ENCODE assay signal across 1 cellular context in genomic region chr17:64369007-64369893, GRCh38.
TF ChIP-seq lines count a peak whose summit lies in the region.

No MANE protein-coding gene starts in this region.

TF ChIP-seq in HepG2, 621 proteins besides CTCF, POLR2A, EP300 and RAD21 (continued from another document and continues in another):
- TF ChIP-seq ZBED4 (CRISPR knock-in tag; IDR thresholded peaks at IDR 0.05; ENCODE audit: borderline replicate concordance), result peak; percentile 48; the same call in 1 of the 2 replicates
- TF ChIP-seq, protein P1, sequence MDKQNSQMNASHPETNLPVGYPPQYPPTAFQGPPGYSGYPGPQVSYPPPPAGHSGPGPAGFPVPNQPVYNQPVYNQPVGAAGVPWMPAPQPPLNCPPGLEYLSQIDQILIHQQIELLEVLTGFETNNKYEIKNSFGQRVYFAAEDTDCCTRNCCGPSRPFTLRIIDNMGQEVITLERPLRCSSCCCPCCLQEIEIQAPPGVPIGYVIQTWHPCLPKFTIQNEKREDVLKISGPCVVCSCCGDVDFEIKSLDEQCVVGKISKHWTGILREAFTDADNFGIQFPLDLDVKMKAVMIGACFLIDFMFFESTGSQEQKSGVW (CRISPR knock-in tag; IDR thresholded peaks at IDR 0.05; ENCODE audit: borderline replicate concordance), result no peak
- TF ChIP-seq RBAK (CRISPR knock-in tag; IDR thresholded peaks at IDR 0.05), result no peak; the same call in 1 of the 2 replicates
- peak; percentile 63; the same call in 1 of the 2 replicates for TF ChIP-seq KDM2A (CRISPR knock-in tag; IDR thresholded peaks at IDR 0.05; ENCODE audit: borderline replicate concordance, low read depth)
- no peak for TF ChIP-seq HCFC1 (IDR thresholded peaks at IDR 0.05; ENCODE audit: low read depth, low read length)
- TF ChIP-seq, protein P2, sequence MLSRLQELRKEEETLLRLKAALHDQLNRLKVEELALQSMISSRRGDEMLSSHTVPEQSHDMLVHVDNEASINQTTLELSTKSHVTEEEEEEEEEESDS (CRISPR knock-in tag; IDR thresholded peaks at IDR 0.05; ENCODE audit: borderline replicate concordance), result no peak
- TF ChIP-seq ZNF18 (CRISPR knock-in tag; IDR thresholded peaks at IDR 0.05; ENCODE audit: insufficient replicate concordance), result peak; percentile 21
- no peak for TF ChIP-seq ELF4 (CRISPR knock-in tag; IDR thresholded peaks at IDR 0.05; ENCODE audit: borderline replicate concordance)
- TF ChIP-seq, protein P3, sequence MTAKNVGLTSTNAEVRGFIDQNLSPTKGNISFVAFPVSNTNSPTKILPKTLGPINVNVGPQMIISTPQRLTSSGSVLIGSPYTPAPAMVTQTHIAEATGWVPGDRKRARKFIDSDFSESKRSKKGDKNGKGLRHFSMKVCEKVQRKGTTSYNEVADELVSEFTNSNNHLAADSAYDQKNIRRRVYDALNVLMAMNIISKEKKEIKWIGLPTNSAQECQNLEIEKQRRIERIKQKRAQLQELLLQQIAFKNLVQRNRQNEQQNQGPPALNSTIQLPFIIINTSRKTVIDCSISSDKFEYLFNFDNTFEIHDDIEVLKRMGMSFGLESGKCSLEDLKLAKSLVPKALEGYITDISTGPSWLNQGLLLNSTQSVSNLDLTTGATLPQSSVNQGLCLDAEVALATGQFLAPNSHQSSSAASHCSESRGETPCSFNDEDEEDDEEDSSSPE (CRISPR knock-in tag; IDR thresholded peaks at IDR 0.05), result no peak
- 0 out of 2 replicates have a peak, but pooled peaks have one; percentile 32 for TF ChIP-seq ZNF768 (CRISPR knock-in tag; IDR thresholded peaks at IDR 0.05)
- peak; percentile 55; the same call in 1 of the 2 replicates for TF ChIP-seq TFDP1 (CRISPR knock-in tag; IDR thresholded peaks at IDR 0.05; ENCODE audit: borderline replicate concordance)
- TF ChIP-seq GLI4 (CRISPR knock-in tag; IDR thresholded peaks at IDR 0.05; ENCODE audit: borderline replicate concordance), result no peak
- TF ChIP-seq TEAD3 (CRISPR knock-in tag; optimal IDR thresholded peaks at IDR 0.05; ENCODE audit: borderline replicate concordance), result peak; percentile 35
- peak; percentile 60; the same call in 1 of the 2 replicates for TF ChIP-seq ZSCAN9 (CRISPR knock-in tag; IDR thresholded peaks at IDR 0.05; ENCODE audit: borderline replicate concordance)
- peak; percentile 80; the same call in 1 of the 2 replicates for TF ChIP-seq ZNF556 (CRISPR knock-in tag; IDR thresholded peaks at IDR 0.05; ENCODE audit: borderline replicate concordance)
- 0 out of 2 replicates have a peak, but pooled peaks have one; percentile 15 for TF ChIP-seq ZMYM2 (CRISPR knock-in tag; IDR thresholded peaks at IDR 0.05)
- no peak for TF ChIP-seq SP1 (IDR thresholded peaks at IDR 0.05)
- no peak for TF ChIP-seq SP1 (CRISPR knock-in tag; IDR thresholded peaks at IDR 0.05)
- TF ChIP-seq ZNF543 (CRISPR knock-in tag; IDR thresholded peaks at IDR 0.05), result no peak
- TF ChIP-seq PITX1 (CRISPR knock-in tag; IDR thresholded peaks at IDR 0.05), result peak; percentile 75
- TF ChIP-seq, protein P4, sequence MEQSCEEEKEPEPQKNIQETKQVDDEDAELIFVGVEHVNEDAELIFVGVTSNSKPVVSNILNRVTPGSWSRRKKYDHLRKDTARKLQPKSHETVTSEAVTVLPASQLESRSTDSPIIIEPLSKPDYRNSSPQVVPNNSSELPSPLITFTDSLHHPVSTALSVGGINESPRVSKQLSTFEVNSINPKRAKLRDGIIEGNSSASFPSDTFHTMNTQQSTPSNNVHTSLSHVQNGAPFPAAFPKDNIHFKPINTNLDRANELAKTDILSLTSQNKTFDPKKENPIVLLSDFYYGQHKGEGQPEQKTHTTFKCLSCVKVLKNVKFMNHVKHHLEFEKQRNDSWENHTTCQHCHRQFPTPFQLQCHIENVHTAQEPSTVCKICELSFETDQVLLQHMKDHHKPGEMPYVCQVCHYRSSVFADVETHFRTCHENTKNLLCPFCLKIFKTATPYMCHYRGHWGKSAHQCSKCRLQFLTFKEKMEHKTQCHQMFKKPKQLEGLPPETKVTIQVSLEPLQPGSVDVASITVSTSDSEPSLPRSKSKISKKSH (CRISPR knock-in tag; IDR thresholded peaks at IDR 0.05; ENCODE audit: borderline replicate concordance), result peak; percentile 67; the same call in 1 of the 2 replicates
- no peak for TF ChIP-seq IKZF1 (IDR thresholded peaks at IDR 0.05)
- TF ChIP-seq MED1 (CRISPR knock-in tag; IDR thresholded peaks at IDR 0.05), result peak; percentile 72
- peak; percentile 17; the same call in 1 of the 2 replicates for TF ChIP-seq ZNF607 (CRISPR knock-in tag; IDR thresholded peaks at IDR 0.05; ENCODE audit: borderline replicate concordance)
- TF ChIP-seq RNF2 (conservative IDR thresholded peaks at IDR 0.05; ENCODE audit: low read depth), result peak; percentile 71; the same call in 1 of the 2 replicates
- peak; percentile 87; the same call in 1 of the 2 replicates for TF ChIP-seq ARID2 (CRISPR knock-in tag; IDR thresholded peaks at IDR 0.05; ENCODE audit: borderline replicate concordance)
- TF ChIP-seq ZNF280D (CRISPR knock-in tag; IDR thresholded peaks at IDR 0.05), result 0 out of 2 replicates have a peak, but pooled peaks have one; percentile 68
- no peak for TF ChIP-seq DDIT3 (CRISPR knock-in tag; IDR thresholded peaks at IDR 0.05)
- no peak for TF ChIP-seq MED8 (CRISPR knock-in tag; IDR thresholded peaks at IDR 0.05; ENCODE audit: insufficient replicate concordance)
- TF ChIP-seq, protein P5, sequence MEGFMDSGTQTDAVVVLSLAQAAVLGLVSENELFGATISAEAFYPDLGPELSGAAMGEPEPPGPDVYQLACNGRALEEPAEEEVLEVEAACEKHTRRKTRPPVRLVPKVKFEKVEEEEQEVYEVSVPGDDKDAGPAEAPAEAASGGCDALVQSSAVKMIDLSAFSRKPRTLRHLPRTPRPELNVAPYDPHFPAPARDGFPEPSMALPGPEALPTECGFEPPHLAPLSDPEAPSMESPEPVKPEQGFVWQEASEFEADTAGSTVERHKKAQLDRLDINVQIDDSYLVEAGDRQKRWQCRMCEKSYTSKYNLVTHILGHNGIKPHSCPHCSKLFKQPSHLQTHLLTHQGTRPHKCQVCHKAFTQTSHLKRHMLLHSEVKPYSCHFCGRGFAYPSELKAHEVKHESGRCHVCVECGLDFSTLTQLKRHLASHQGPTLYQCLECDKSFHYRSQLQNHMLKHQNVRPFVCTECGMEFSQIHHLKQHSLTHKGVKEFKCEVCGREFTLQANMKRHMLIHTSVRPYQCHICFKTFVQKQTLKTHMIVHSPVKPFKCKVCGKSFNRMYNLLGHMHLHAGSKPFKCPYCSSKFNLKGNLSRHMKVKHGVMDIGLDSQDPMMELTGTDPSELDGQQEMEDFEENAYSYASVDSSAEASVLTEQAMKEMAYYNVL (CRISPR knock-in tag; IDR thresholded peaks at IDR 0.05; ENCODE audit: borderline replicate concordance), result no peak; the same call in 1 of the 2 replicates
- no peak for TF ChIP-seq ZNF788 (CRISPR knock-in tag; IDR thresholded peaks at IDR 0.05; ENCODE audit: borderline replicate concordance)
- TF ChIP-seq, protein P6, sequence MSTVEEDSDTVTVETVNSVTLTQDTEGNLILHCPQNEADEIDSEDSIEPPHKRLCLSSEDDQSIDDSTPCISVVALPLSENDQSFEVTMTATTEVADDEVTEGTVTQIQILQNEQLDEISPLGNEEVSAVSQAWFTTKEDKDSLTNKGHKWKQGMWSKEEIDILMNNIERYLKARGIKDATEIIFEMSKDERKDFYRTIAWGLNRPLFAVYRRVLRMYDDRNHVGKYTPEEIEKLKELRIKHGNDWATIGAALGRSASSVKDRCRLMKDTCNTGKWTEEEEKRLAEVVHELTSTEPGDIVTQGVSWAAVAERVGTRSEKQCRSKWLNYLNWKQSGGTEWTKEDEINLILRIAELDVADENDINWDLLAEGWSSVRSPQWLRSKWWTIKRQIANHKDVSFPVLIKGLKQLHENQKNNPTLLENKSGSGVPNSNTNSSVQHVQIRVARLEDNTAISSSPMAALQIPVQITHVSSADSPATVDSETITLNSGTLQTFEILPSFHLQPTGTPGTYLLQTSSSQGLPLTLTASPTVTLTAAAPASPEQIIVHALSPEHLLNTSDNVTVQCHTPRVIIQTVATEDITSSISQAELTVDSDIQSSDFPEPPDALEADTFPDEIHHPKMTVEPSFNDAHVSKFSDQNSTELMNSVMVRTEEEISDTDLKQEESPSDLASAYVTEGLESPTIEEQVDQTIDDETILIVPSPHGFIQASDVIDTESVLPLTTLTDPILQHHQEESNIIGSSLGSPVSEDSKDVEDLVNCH (CRISPR knock-in tag; IDR thresholded peaks at IDR 0.05), result no peak
- TF ChIP-seq TBL1XR1 (IDR thresholded peaks at IDR 0.05; ENCODE audit: borderline replicate concordance, low read length, partially characterized antibody), result peak; percentile 12
- no peak for TF ChIP-seq STAG1 (CRISPR knock-in tag; IDR thresholded peaks at IDR 0.05)
- peak; percentile 35; the same call in 1 of the 2 replicates for TF ChIP-seq SALL2 (CRISPR knock-in tag; IDR thresholded peaks at IDR 0.05)
- TF ChIP-seq GFI1 (CRISPR knock-in tag; IDR thresholded peaks at IDR 0.05; ENCODE audit: borderline replicate concordance), result no peak
- 0 out of 2 replicates have a peak, but pooled peaks have one; percentile 73 for TF ChIP-seq ZNF430 (CRISPR knock-in tag; IDR thresholded peaks at IDR 0.05)
- no peak for TF ChIP-seq ZNF460 (CRISPR knock-in tag; IDR thresholded peaks at IDR 0.05; ENCODE audit: borderline replicate concordance)
- TF ChIP-seq ZNF674 (CRISPR knock-in tag; IDR thresholded peaks at IDR 0.05; ENCODE audit: low read depth), result no peak
- 0 out of 2 replicates have a peak, but pooled peaks have one; percentile 71 for TF ChIP-seq TOPORS (CRISPR knock-in tag; IDR thresholded peaks at IDR 0.05)
- peak; percentile 23; the same call in 1 of the 2 replicates for TF ChIP-seq CREM (IDR thresholded peaks at IDR 0.05)
- TF ChIP-seq CREM (CRISPR knock-in tag; IDR thresholded peaks at IDR 0.05), result no peak
- peak; percentile 51; the same call in 1 of the 2 replicates for TF ChIP-seq SMAD1 (CRISPR knock-in tag; IDR thresholded peaks at IDR 0.05; ENCODE audit: borderline replicate concordance, low read depth)
- no peak for TF ChIP-seq SOX13 (IDR thresholded peaks at IDR 0.05)
- TF ChIP-seq SOX13 (CRISPR knock-in tag; conservative IDR thresholded peaks at IDR 0.05 in 1 of 2, IDR thresholded peaks at IDR 0.05 in 1 of 2), result peak in 1 of 2 experiments; percentile 59; a peak in 2 of 4 replicates
